In genomic region chr3:184540777-184541681, GRCh38 we compare ENCODE assay signal across 1 cellular context.
TF ChIP-seq lines count a peak whose summit lies in the region.

No MANE protein-coding gene starts in this region.

TF ChIP-seq in HEK293, 187 proteins besides CTCF, POLR2A, EP300 and RAD21 (continued from another document):
- no peak for TF ChIP-seq ZBTB10 (tag by site-specific recombination; IDR thresholded peaks at IDR 0.05)
- no peak for TF ChIP-seq ZNF529 (tag by site-specific recombination; IDR thresholded peaks at IDR 0.05; ENCODE audit: insufficient replicate concordance)
- TF ChIP-seq ZNF639 (tag by site-specific recombination; IDR thresholded peaks at IDR 0.05), result no peak
- TF ChIP-seq ZNF214 (tag by site-specific recombination; IDR thresholded peaks at IDR 0.05; ENCODE audit: borderline replicate concordance), result no peak
- TF ChIP-seq, protein P1, sequence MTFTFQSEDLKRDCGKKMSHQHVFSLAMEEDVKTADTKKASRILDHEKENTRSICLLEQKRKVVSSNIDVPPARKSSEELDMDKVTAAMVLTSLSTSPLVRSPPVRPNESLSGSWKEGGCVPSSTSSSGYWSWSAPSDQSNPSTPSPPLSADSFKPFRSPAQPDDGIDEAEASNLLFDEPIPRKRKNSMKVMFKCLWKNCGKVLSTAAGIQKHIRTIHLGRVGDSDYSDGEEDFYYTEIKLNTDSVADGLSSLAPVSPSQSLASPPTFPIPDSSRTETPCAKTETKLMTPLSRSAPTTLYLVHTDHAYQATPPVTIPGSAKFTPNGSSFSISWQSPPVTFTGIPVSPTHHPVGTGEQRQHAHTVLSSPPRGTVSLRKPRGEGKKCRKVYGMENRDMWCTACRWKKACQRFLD (tag by site-specific recombination; IDR thresholded peaks at IDR 0.05), result no peak
- TF ChIP-seq, protein P2, sequence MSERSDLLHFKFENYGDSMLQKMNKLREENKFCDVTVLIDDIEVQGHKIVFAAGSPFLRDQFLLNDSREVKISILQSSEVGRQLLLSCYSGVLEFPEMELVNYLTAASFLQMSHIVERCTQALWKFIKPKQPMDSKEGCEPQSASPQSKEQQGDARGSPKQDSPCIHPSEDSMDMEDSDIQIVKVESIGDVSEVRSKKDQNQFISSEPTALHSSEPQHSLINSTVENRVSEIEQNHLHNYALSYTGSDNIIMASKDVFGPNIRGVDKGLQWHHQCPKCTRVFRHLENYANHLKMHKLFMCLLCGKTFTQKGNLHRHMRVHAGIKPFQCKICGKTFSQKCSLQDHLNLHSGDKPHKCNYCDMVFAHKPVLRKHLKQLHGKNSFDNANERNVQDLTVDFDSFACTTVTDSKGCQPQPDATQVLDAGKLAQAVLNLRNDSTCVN (tag by site-specific recombination; optimal IDR thresholded peaks at IDR 0.05), result no peak
- no peak for TF ChIP-seq ZNF274 (IDR thresholded peaks at IDR 0.05; ENCODE audit: low read length)
- TF ChIP-seq ZNF274 (tag by site-specific recombination; IDR thresholded peaks at IDR 0.05; ENCODE audit: borderline replicate concordance), result no peak
- peak; percentile 26; the same call in 1 of the 2 replicates for TF ChIP-seq IKZF3 (tag by site-specific recombination; IDR thresholded peaks at IDR 0.05)
- TF ChIP-seq ZBTB1 (tag by site-specific recombination; IDR thresholded peaks at IDR 0.05), result no peak
- no peak for TF ChIP-seq PRDM2 (tag by site-specific recombination; IDR thresholded peaks at IDR 0.05; ENCODE audit: borderline replicate concordance)
- TF ChIP-seq ZSCAN23 (tag by site-specific recombination; IDR thresholded peaks at IDR 0.05), result no peak
- no peak for TF ChIP-seq ZNF792 (tag by site-specific recombination; IDR thresholded peaks at IDR 0.05)
- no peak for TF ChIP-seq HOXC10 (CRISPR knock-in tag; IDR thresholded peaks at IDR 0.05)
- no peak for TF ChIP-seq TRIM28 (IDR thresholded peaks at IDR 0.05; ENCODE audit: borderline replicate concordance, low read length)
- no peak for TF ChIP-seq ZNF394 (tag by site-specific recombination; IDR thresholded peaks at IDR 0.05; ENCODE audit: borderline replicate concordance)
- TF ChIP-seq ZNF2 (tag by site-specific recombination; IDR thresholded peaks at IDR 0.05), result 0 out of 2 replicates have a peak, but pooled peaks have one; percentile 56
- no peak for TF ChIP-seq ZNF623 (tag by site-specific recombination; IDR thresholded peaks at IDR 0.05)
- TF ChIP-seq ZNF202 (tag by site-specific recombination; IDR thresholded peaks at IDR 0.05; ENCODE audit: borderline replicate concordance), result no peak
- TF ChIP-seq, protein P3, sequence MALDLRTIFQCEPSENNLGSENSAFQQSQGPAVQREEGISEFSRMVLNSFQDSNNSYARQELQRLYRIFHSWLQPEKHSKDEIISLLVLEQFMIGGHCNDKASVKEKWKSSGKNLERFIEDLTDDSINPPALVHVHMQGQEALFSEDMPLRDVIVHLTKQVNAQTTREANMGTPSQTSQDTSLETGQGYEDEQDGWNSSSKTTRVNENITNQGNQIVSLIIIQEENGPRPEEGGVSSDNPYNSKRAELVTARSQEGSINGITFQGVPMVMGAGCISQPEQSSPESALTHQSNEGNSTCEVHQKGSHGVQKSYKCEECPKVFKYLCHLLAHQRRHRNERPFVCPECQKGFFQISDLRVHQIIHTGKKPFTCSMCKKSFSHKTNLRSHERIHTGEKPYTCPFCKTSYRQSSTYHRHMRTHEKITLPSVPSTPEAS (tag by site-specific recombination; IDR thresholded peaks at IDR 0.05), result no peak
- no peak for TF ChIP-seq ZNF132 (tag by site-specific recombination; IDR thresholded peaks at IDR 0.05; ENCODE audit: borderline replicate concordance)
- no peak for TF ChIP-seq ZBTB7A (tag by site-specific recombination; IDR thresholded peaks at IDR 0.05; ENCODE audit: low read depth)
- no peak for TF ChIP-seq ZNF514 (tag by site-specific recombination; IDR thresholded peaks at IDR 0.05)
- TF ChIP-seq ZNF239 (tag by site-specific recombination; IDR thresholded peaks at IDR 0.05), result no peak
- peak; percentile 66 for TF ChIP-seq ZNF366 (tag by site-specific recombination; conservative IDR thresholded peaks at IDR 0.05)
- no peak for TF ChIP-seq ZNF585B (tag by site-specific recombination; IDR thresholded peaks at IDR 0.05)
- TF ChIP-seq MEIS1 (CRISPR knock-in tag; IDR thresholded peaks at IDR 0.05; ENCODE audit: borderline replicate concordance), result no peak
- 0 out of 2 replicates have a peak, but pooled peaks have one; percentile 49 for TF ChIP-seq ZSCAN30 (tag by site-specific recombination; IDR thresholded peaks at IDR 0.05)
- TF ChIP-seq ZBTB20 (tag by site-specific recombination; IDR thresholded peaks at IDR 0.05), result no peak
- TF ChIP-seq TCF7L2 (IDR thresholded peaks at IDR 0.05; ENCODE audit: borderline replicate concordance, low read depth, low read length), result no peak
- no peak for TF ChIP-seq ZNF18 (tag by site-specific recombination; IDR thresholded peaks at IDR 0.05)
- TF ChIP-seq ZNF248 (tag by site-specific recombination; IDR thresholded peaks at IDR 0.05), result no peak
- no peak for TF ChIP-seq KLF7 (tag by site-specific recombination; IDR thresholded peaks at IDR 0.05; ENCODE audit: borderline replicate concordance)
- peak; percentile 91 for TF ChIP-seq SCRT2 (tag by site-specific recombination; IDR thresholded peaks at IDR 0.05)
- TF ChIP-seq GLIS1 (tag by site-specific recombination; IDR thresholded peaks at IDR 0.05), result no peak
